ENCODE assay signal across 28 cellular contexts in the genomic region with DNA sequence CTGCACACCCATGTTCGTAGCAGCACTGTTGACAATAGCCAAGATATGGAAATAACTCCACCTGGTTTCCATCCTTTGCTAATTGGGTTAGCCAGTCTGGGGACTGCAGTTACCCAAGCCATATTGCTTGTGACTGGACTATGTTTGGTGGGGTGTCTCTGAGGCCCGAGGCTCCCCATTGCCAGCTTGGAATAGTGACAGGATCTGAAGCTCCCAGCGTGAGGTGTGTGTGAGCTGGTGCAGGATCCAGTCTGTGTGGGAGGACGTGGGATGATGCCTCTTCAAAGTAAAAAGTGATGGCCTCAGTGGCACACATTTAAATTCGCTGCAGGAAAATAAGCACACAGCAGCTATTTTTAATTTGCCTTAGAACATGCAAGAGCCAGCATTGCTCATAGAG.
"Had no signal": no experiment of that assay in that cellular context is flagged by ENCODE, and none has a peak within 500 bp of the region (broad histone marks: within the 10 kb centered on the region; RNA-seq: fewer than 3 reads in every experiment).

No MANE protein-coding gene starts in this region.

- H3K36me3 Mint-ChIP-seq: activated naive CD4-positive, alpha-beta T cell treated with anti-CD3 and anti-CD28 coated beads, Interleukin-2, amount 50 U/mL, for 24 hours; activated naive CD8-positive, alpha-beta T cell treated with anti-CD3 and anti-CD28 coated beads, Interleukin-2, amount 10 ng/mL, durations not matched to agents 7 days and 5 days had no signal

- H3K27ac ChIP-seq: cardiac muscle cell, Peyer's patch, SJSA1 had no signal

- H3K4me1 ChIP-seq: Peyer's patch had no signal

- H3K27ac Mint-ChIP-seq: activated CD4-positive, alpha-beta memory T cell treated with anti-CD3 and anti-CD28 coated beads, Interleukin-2, amount 10 ng/mL, durations not matched to agents 7 days and 5 days; activated CD4-positive, alpha-beta T cell treated with anti-CD3 and anti-CD28 coated beads, Interleukin-2, amount 10 ng/mL, durations not matched to agents 7 days and 5 days; activated naive CD4-positive, alpha-beta T cell treated with anti-CD3 and anti-CD28 coated beads, Interleukin-2, amount 50 U/mL, for 24 hours; activated naive CD8-positive, alpha-beta T cell treated with anti-CD3 and anti-CD28 coated beads, Interleukin-2, amount 10 ng/mL, durations not matched to agents 7 days and 5 days; activated T-cell treated with anti-CD3 and anti-CD28 coated beads, Interleukin-2, amount 50 U/mL, for 24 hours; activated T-helper 2 cell treated with anti-CD3 and anti-CD28 coated beads, Interferon-gamma antibody, Interleukin-2, Interleukin-4, amounts not matched to agents 10 μg/mL and 5 μg/mL and 100 μg/mL, durations not matched to agents 14 hours and 24 hours and 36 hours had no signal

- H3K4me3 Mint-ChIP-seq: activated CD4-positive, alpha-beta memory T cell treated with anti-CD3 and anti-CD28 coated beads, Interleukin-2, amount 10 ng/mL, durations not matched to agents 7 days and 5 days; activated CD4-positive, alpha-beta T cell treated with anti-CD3 and anti-CD28 coated beads, Interleukin-2, amount 10 ng/mL, durations not matched to agents 7 days and 5 days; activated naive CD4-positive, alpha-beta T cell treated with anti-CD3 and anti-CD28 coated beads, Interleukin-2, amount 50 U/mL, for 24 hours; activated naive CD8-positive, alpha-beta T cell treated with anti-CD3 and anti-CD28 coated beads, Interleukin-2, amount 10 ng/mL, durations not matched to agents 7 days and 5 days; activated T-cell treated with anti-CD3 and anti-CD28 coated beads, Interleukin-2, amount 50 U/mL, for 24 hours; central memory CD8-positive, alpha-beta T cell had no signal

- DNase-seq: activated CD4-positive, alpha-beta memory T cell treated with anti-CD3 and anti-CD28 coated beads, Interleukin-2, amount 10 ng/mL, durations not matched to agents 7 days and 5 days; activated CD4-positive, alpha-beta T cell treated with anti-CD3 and anti-CD28 coated beads, Interleukin-2, amount 10 ng/mL, durations not matched to agents 7 days and 5 days; activated gamma-delta T cell; activated naive CD4-positive, alpha-beta T cell treated with Interleukin-2 at 50 U/mL for 16 hours; activated naive CD8-positive, alpha-beta T cell treated with anti-CD3 and anti-CD28 coated beads, Interleukin-2, amount 10 ng/mL, durations not matched to agents 7 days and 5 days; activated T-cell treated with anti-CD3 and anti-CD28 coated beads, Interleukin-2, amount 50 U/mL, for 24 hours; IMR-90; NCI-H1105; NCI-H1417 treated with DMSO at 0.1 percent for 48 hours; NCI-H1694; NCI-H1930; NCI-H2081 treated with DMSO at 0.1 percent for 48 hours; NCI-H226; NCI-H446 treated with DMSO at 0.1 percent for 48 hours; NCI-H524; NCI-H748 treated with DMSO at 0.1 percent for 48 hours; NK-92 treated with Interleukin-12 subunit alpha and Interleukin-12 subunit beta, amount 100 ng/mL, for 24 hours; PC-3; Peyer's patch; SHP77 treated with DMSO at 0.1 percent for 48 hours; T1000 had no signal

- H3K9me3 Mint-ChIP-seq: activated CD4-positive, alpha-beta memory T cell treated with anti-CD3 and anti-CD28 coated beads, Interleukin-2, amount 10 ng/mL, durations not matched to agents 7 days and 5 days; activated CD4-positive, alpha-beta T cell treated with anti-CD3 and anti-CD28 coated beads, Interleukin-2, amount 10 ng/mL, durations not matched to agents 7 days and 5 days; activated naive CD4-positive, alpha-beta T cell treated with anti-CD3 and anti-CD28 coated beads, Interleukin-2, amount 50 U/mL, for 24 hours; activated naive CD8-positive, alpha-beta T cell treated with anti-CD3 and anti-CD28 coated beads, Interleukin-2, amount 10 ng/mL, durations not matched to agents 7 days and 5 days; activated T-cell treated with anti-CD3 and anti-CD28 coated beads, Interleukin-2, amount 50 U/mL, for 24 hours; activated T-helper 2 cell treated with anti-CD3 and anti-CD28 coated beads, Interferon-gamma antibody, Interleukin-2, Interleukin-4, amounts not matched to agents 10 μg/mL and 5 μg/mL and 100 μg/mL, durations not matched to agents 14 hours and 24 hours and 36 hours; central memory CD8-positive, alpha-beta T cell had no signal

- H3K27me3 ChIP-seq: ascending aorta, Peyer's patch, SJSA1 had no signal

- H3K9me3 ChIP-seq: ascending aorta, Peyer's patch, SJSA1 had no signal

- H3K4me3 ChIP-seq: ascending aorta, cardiac muscle cell, K562, Peyer's patch, SJSA1 had no signal

- H3K36me3 ChIP-seq: ascending aorta, cardiac muscle cell, Peyer's patch, SJSA1 had no signal

- ATAC-seq: K562, PC-3 had no signal

- H3K4me1 Mint-ChIP-seq: activated naive CD4-positive, alpha-beta T cell treated with anti-CD3 and anti-CD28 coated beads, Interleukin-2, amount 50 U/mL, for 24 hours had no signal
